ENCODE assay signal across 9 cellular contexts in genomic region chr16:73019456-73020362, GRCh38. TPM values are rescaled to one million over a fixed set of nuclear protein-coding genes. Genes with fewer than 3 reads are reported as not detected.
DNase-seq lines count a peak whose midpoint lies in the region; ATAC-seq, FAIRE-seq and TF ChIP-seq lines count a peak whose summit lies in the region.
"Had no signal": no experiment of that assay in that cellular context is flagged by ENCODE, and none has a peak within 500 bp of the region (broad histone marks: within the 10 kb centered on the region; RNA-seq: fewer than 3 reads in every experiment).

No MANE protein-coding gene starts in this region.

- H3K4me3 ChIP-seq in AG04450 (ENCODE audit: low read depth, low read length) (peak overlapping the region; percentile 25), endothelial cell of umbilical vein (replicated peaks in 1 of 3; ENCODE audit: insufficient read depth in 1 of 3, low read depth in 1 of 3, low read length in 3 of 3) (no peak overlapping the region)

- H3K27ac Mint-ChIP-seq in nephron = peak overlapping the region; percentile 62 to 67 (median 67)
- H3K27ac Mint-ChIP-seq: CD8-positive, alpha-beta memory T cell had no signal

- FAIRE-seq in endothelial cell of umbilical vein (lab: Jason Lieb, UNC) = peak; percentile 62

- H3K27me3 ChIP-seq in AG04450 (ENCODE audit: control insufficient read depth, insufficient read depth, low read length) = no peaks in the 10 kb centered on the region
- no peaks in the 10 kb centered on the region for H3K27me3 ChIP-seq in endothelial cell of umbilical vein (ENCODE audit: control insufficient read depth in 2 of 2, insufficient read depth in 2 of 2, low read length in 2 of 2)

- peak overlapping the region; percentile 77 for H3K27ac ChIP-seq in AG04450 (ENCODE audit: low read depth, low read length)
- peak overlapping the region; percentile 78 for H3K27ac ChIP-seq in endothelial cell of umbilical vein (ENCODE audit: insufficient read depth, low read depth, low read length)

- H3K4me1 ChIP-seq in endothelial cell of umbilical vein (ENCODE audit: control insufficient read depth, extremely low read depth, insufficient read depth, low read length) = peaks cover 30% of the 10 kb centered on the region

- CTCF ChIA-PET in AG04450 (lab: Charles Lee) = interaction anchor here (1.5 kb wide), 1 partner anchor 187 kb away, joined by 7 read pairs; no protein-coding TSS in a partner anchor
- CTCF ChIA-PET in endothelial cell of umbilical vein (lab: Charles Lee) = interaction anchor here (0.7 to 2.0 kb wide), 4 partner anchors 40 to 171 kb away, joined by 3 to 6 read pairs (median 4); no protein-coding TSS in a partner anchor

- no peaks in the 10 kb centered on the region for H3K9me3 ChIP-seq in AG04450 (ENCODE audit: control insufficient read depth, insufficient read depth, low read length)
- H3K9me3 ChIP-seq in endothelial cell of umbilical vein (replicated peaks; ENCODE audit: control insufficient read depth, insufficient read depth, low read length) = no peaks in the 10 kb centered on the region

- intact Hi-C loops in endothelial cell of umbilical vein (cut with micrococcal nuclease) = loop anchor here (1.0 to 2.0 kb wide), 2 partner anchors 33 to 49 kb away; no protein-coding TSS in a partner anchor

- TF ChIP-seq CTCF in AG04450 (IDR thresholded peaks at IDR 0.05; ENCODE audit: low read depth, low read length) = no peak
- TF ChIP-seq CTCF in endothelial cell of umbilical vein (IDR thresholded peaks at IDR 0.05; ENCODE audit: extremely low read depth in 1 of 2, insufficient read depth in 1 of 2, low read depth in 1 of 2, low read length in 2 of 2) = no peak
- TF ChIP-seq CTCF in nephron (IDR thresholded peaks at IDR 0.05; ENCODE audit: unreplicated experiment in 3 of 3) = no peak
- no peak for TF ChIP-seq CTCF in GM20000 (IDR thresholded peaks at IDR 0.05; ENCODE audit: extremely low read depth, missing control alignments)

- H3K4me1 Mint-ChIP-seq in nephron = peaks cover 67% of the 10 kb centered on the region
- H3K4me1 Mint-ChIP-seq: CD8-positive, alpha-beta memory T cell had no signal

- no peaks in the 10 kb centered on the region for H3K36me3 Mint-ChIP-seq in nephron (ENCODE audit: low read depth)
- H3K36me3 Mint-ChIP-seq: CD8-positive, alpha-beta memory T cell had no signal

- H3K4me3 Mint-ChIP-seq in nephron = no peak overlapping the region
- H3K4me3 Mint-ChIP-seq: CD8-positive, alpha-beta memory T cell had no signal

- no peaks in the 10 kb centered on the region for H3K9me3 Mint-ChIP-seq in nephron

- H3K9me1 ChIP-seq in endothelial cell of umbilical vein (replicated peaks; ENCODE audit: control insufficient read depth, extremely low read depth, insufficient read depth, low read length) = no peaks in the 10 kb centered on the region

- H3K36me3 ChIP-seq in endothelial cell of umbilical vein (ENCODE audit: control insufficient read depth in 2 of 2, extremely low read depth in 1 of 2, insufficient read depth in 2 of 2, low read length in 2 of 2) = no peaks in the 10 kb centered on the region

- TF ChIP-seq POLR2A in endothelial cell of umbilical vein (IDR thresholded peaks at IDR 0.05; ENCODE audit: low read depth, low read length) = peak; percentile 18

- dilution Hi-C loops in endothelial cell of umbilical vein (cut with MboI; ENCODE audit: extremely low pct_ligation_motif_present, low sequenced_read_pairs) = no loop called here

- DNase-seq in AG04450 (ENCODE audit: low read depth, low spot score) (peak; percentile 49), MV-4-11 (lab: John Stamatoyannopoulos, UW) (peak; percentile 9), endothelial cell of umbilical vein (ENCODE audit: low read depth, low spot score) (peak; percentile 53), GM20000 (ENCODE audit: low spot score) (no peak)
- DNase-seq in activated CD4-positive, CD25-positive, alpha-beta regulatory T cell treated with anti-CD3 and anti-CD28 coated beads, Interleukin-2, amount 50 U/mL, for 72 hours = no peak
- DNase-seq: CD8-positive, alpha-beta memory T cell had no signal

- peak overlapping the region; percentile 63 for H3K4me2 ChIP-seq in endothelial cell of umbilical vein (ENCODE audit: insufficient read depth, low read length)

- no peaks in the 10 kb centered on the region for H4K20me1 ChIP-seq in endothelial cell of umbilical vein (replicated peaks; ENCODE audit: control insufficient read depth, extremely low read depth, insufficient read depth, low read length)

- H2AFZ ChIP-seq in endothelial cell of umbilical vein (ENCODE audit: low read depth, low read length) = no peak overlapping the region

- TSS peak; percentile 69 for BruUV-seq in endothelial cell of umbilical vein (replicated peaks; lab: Mats Ljungman, UMichigan)

- peak overlapping the region; percentile 14 for H3K9ac ChIP-seq in endothelial cell of umbilical vein (replicated peaks; ENCODE audit: extremely low read depth, insufficient read depth, low read length)

- peaks cover 45% of the 10 kb centered on the region for H3K79me2 ChIP-seq in endothelial cell of umbilical vein (ENCODE audit: control insufficient read depth, insufficient read depth, low read length)

- peaks cover 8% of the 10 kb centered on the region for H3K27me3 Mint-ChIP-seq in nephron (ENCODE audit: low read depth)
- H3K27me3 Mint-ChIP-seq: CD8-positive, alpha-beta memory T cell had no signal

- no peak for ATAC-seq in HG03025 (IDR thresholded peaks at IDR 0.05; ENCODE audit: low FRiP score, unreplicated experiment)
- ATAC-seq in GM19395 (IDR thresholded peaks at IDR 0.05; ENCODE audit: unreplicated experiment) = no peak

- POLR2A ChIA-PET in AG04450 (lab: Yijun Ruan, JAX) = interaction anchor here (1.0 kb wide), 1 partner anchor 17 kb away, joined by 4 read pairs; no protein-coding TSS in a partner anchor
- POLR2A ChIA-PET in endothelial cell of umbilical vein (lab: Charles Lee) = no interaction called here

TF ChIP-seq in endothelial cell of umbilical vein, 7 proteins besides CTCF, POLR2A, EP300 and RAD21:
- TF ChIP-seq JUN (IDR thresholded peaks at IDR 0.05; ENCODE audit: borderline replicate concordance, insufficient read depth, insufficient read length, low read depth) (peak; percentile 55), EZH2 (IDR thresholded peaks at IDR 0.05; ENCODE audit: borderline replicate concordance, low read depth, low read length, severe bottlenecking) (no peak), MAX (IDR thresholded peaks at IDR 0.05; ENCODE audit: insufficient read depth, insufficient read length) (no peak), MYC (IDR thresholded peaks at IDR 0.05; ENCODE audit: low read depth, low read length) (no peak), FOS (IDR thresholded peaks at IDR 0.05; ENCODE audit: borderline replicate concordance, insufficient read depth, low read length) (peak; percentile 15), GATA2 (IDR thresholded peaks at IDR 0.05; ENCODE audit: insufficient read depth, insufficient read length, low read depth, low read length) (no peak), POLR2AphosphoS5 (IDR thresholded peaks at IDR 0.05; ENCODE audit: insufficient read depth, low read depth, low read length) (peak; percentile 31)
TF ChIP-seq in endothelial cell of umbilical vein: peak in this region for 3.

RNA-seq across cellular contexts. Expression of gene ZFHX3, which starts 28.2 kb away (rescaled TPM):
- polyA plus RNA-seq in AG04450 (2011; rRNA removed) (3.3 and 4.2 TPM in 2 replicates), endothelial cell of umbilical vein (3.0 and 3.7 TPM in 2 replicates)
- polyA minus RNA-seq in AG04450 (2011; rRNA and poly(A)+ RNA removed) = 11.1 and 12.1 TPM in 2 replicates
- 17.7 and 18.8 TPM in 2 replicates for total RNA-seq in endothelial cell of umbilical vein
- polyA plus RNA-seq in endothelial cell of umbilical vein (2011; cell fraction: cytosol; rRNA removed) = 4.4 and 4.7 TPM in 2 replicates
- 10.3 and 10.5 TPM in 2 replicates for polyA plus RNA-seq in endothelial cell of umbilical vein (2011; cell fraction: nucleus; rRNA removed)
- polyA plus RNA-seq in endothelial cell of umbilical vein (2012) = 7.6 and 7.8 TPM in 2 replicates
- polyA minus RNA-seq in endothelial cell of umbilical vein = 14.8 and 14.9 TPM in 2 replicates
- 11.3 TPM for polyA minus RNA-seq in endothelial cell of umbilical vein (2011; cell fraction: cytosol; rRNA and poly(A)+ RNA removed)
- 24.3 and 25.1 TPM in 2 replicates for polyA minus RNA-seq in endothelial cell of umbilical vein (2011; cell fraction: nucleus; rRNA and poly(A)+ RNA removed)

Comparison
In these comparisons a context has a peak if more than half of its experiments do, and no peak if none do; other contexts are left out.
1. DNase-seq: peak in AG04450 (single experiment), MV-4-11 (single experiment) and endothelial cell of umbilical vein (single experiment); none in GM20000 (single experiment) and activated CD4-positive, CD25-positive, alpha-beta regulatory T cell treated with anti-CD3 and anti-CD28 coated beads, Interleukin-2, amount 50 U/mL, for 72 hours (single experiment).